Comparison of ENCODE assay signal across 11 cellular contexts in the genomic region with DNA sequence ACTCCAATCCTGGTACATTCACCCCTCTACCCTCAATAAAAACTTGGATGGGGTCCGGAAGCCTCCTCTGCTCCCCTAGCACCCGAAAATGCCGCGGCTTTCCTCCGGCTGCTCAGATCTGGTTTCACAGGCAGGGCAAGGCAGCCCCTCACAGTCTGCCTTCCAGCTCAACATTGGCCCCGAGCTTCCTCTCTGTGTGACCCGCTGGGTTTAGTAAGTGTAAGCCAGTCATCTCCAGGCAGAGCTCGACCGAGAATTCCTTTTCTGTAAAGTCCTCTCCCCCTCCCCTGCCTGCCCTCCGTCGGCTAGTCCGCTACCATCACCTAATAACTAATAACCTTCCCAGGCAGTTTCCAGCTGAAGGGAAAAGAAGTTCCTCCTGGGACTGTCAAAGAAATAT. TPM values are rescaled to one million over a fixed set of nuclear protein-coding genes. Genes with fewer than 3 reads are reported as not detected.
DNase-seq lines count a peak whose midpoint lies in the region; ATAC-seq and TF ChIP-seq lines count a peak whose summit lies in the region.
"Had no signal": no experiment of that assay in that cellular context is flagged by ENCODE, and none has a peak within 500 bp of the region (broad histone marks: within the 10 kb centered on the region; RNA-seq: fewer than 3 reads in every experiment).

No MANE protein-coding gene starts in this region.

- H3K27ac Mint-ChIP-seq in activated CD8-positive, alpha-beta T cell treated with anti-CD3 and anti-CD28 coated beads for 36 hours: no peak overlapping the region

- 5 to 16% (median 8%) methylated on average over 12 of the region's 12 CpGs for WGBS in spleen, 5 donors

- peaks cover 12% of the 10 kb centered on the region for H3K4me1 Mint-ChIP-seq in activated CD8-positive, alpha-beta T cell treated with anti-CD3 and anti-CD28 coated beads for 36 hours (ENCODE audit: low read depth)

- DNase-seq in HL-60 (ENCODE audit: low read depth in 1 of 2, low spot score in 1 of 2) (no peak), cardiac fibroblast (ENCODE audit: low read depth in 2 of 2) (peak; percentile 48 to 49), kidney epithelial cell (ENCODE audit: low read depth) (no peak), spleen (no peak), MG63 (no peak), NCI-H2107 (lab: John Stamatoyannopoulos, UW) (no peak)
- no peak for DNase-seq in activated naive CD4-positive, alpha-beta T cell treated with Interleukin-2 at 50 U/mL for 16 hours
- DNase-seq in activated CD8-positive, alpha-beta T cell treated with anti-CD3 and anti-CD28 coated beads for 36 hours: no peak
- DNase-seq: colonic mucosa, NCI-H146 had no signal

- ATAC-seq in activated CD8-positive, alpha-beta T cell treated with anti-CD3 and anti-CD28 coated beads for 36 hours: no peak

- TF ChIP-seq CTCF in HL-60 (IDR thresholded peaks at IDR 0.05; ENCODE audit: insufficient read depth, low read length): no peak
- no peak for TF ChIP-seq CTCF in cardiac fibroblast (IDR thresholded peaks at IDR 0.05; ENCODE audit: low read depth, low read length)
- no peak for TF ChIP-seq CTCF in kidney epithelial cell (IDR thresholded peaks at IDR 0.05; ENCODE audit: insufficient read depth, low read length, poor library complexity, severe bottlenecking)
- TF ChIP-seq CTCF in spleen (IDR thresholded peaks at IDR 0.05 in 8 of 11, conservative IDR thresholded peaks at IDR 0.05 in 3 of 11): no peak
- no peak for TF ChIP-seq CTCF in activated CD8-positive, alpha-beta T cell treated with anti-CD3 and anti-CD28 coated beads for 36 hours (IDR thresholded peaks at IDR 0.05)

- H3K27me3 Mint-ChIP-seq in activated CD8-positive, alpha-beta T cell treated with anti-CD3 and anti-CD28 coated beads for 36 hours: peaks cover 66% of the 10 kb centered on the region

- intact Hi-C loops in spleen (cut with DNase I; ENCODE audit: low total_unique reads): loop anchor here (5.0 to 10.0 kb wide), 2 partner anchors 685 to 1367 kb away; no protein-coding TSS in a partner anchor
- intact Hi-C loops in activated CD8-positive, alpha-beta T cell treated with anti-CD3 and anti-CD28 coated beads for 36 hours (cut with micrococcal nuclease): no loop called here

- POLR2A ChIA-PET in activated CD8-positive, alpha-beta T cell treated with anti-CD3 and anti-CD28 coated beads for 36 hours (lab: Charles Lee): no interaction called here

- H3K4me3 ChIP-seq in HL-60 (replicated peaks; ENCODE audit: insufficient read depth, low read length) (peak overlapping the region; percentile 19), cardiac fibroblast (replicated peaks in 1 of 2; ENCODE audit: low read depth in 2 of 2, low read length in 2 of 2) (peak overlapping the region; percentile 53 to 73), kidney epithelial cell (ENCODE audit: low read depth, low read length) (peak overlapping the region; percentile 55), spleen (peak overlapping the region in 5 of 8 donors; percentile 11 to 53 (median 15)), MG63 (no peak overlapping the region)
- H3K4me3 ChIP-seq: colonic mucosa had no signal

- H3K9me3 ChIP-seq in spleen: no peaks in the 10 kb centered on the region
- no peaks in the 10 kb centered on the region for H3K9me3 ChIP-seq in MG63
- H3K9me3 ChIP-seq: colonic mucosa had no signal

- no peak overlapping the region for H3K4me3 Mint-ChIP-seq in activated CD8-positive, alpha-beta T cell treated with anti-CD3 and anti-CD28 coated beads for 36 hours

- H3K27me3 ChIP-seq in HL-60 (ENCODE audit: insufficient read depth, poor library complexity, severe bottlenecking): peaks cover 39% of the 10 kb centered on the region
- H3K27me3 ChIP-seq in kidney epithelial cell (ENCODE audit: control insufficient read depth, insufficient read depth, low read length): no peaks in the 10 kb centered on the region
- H3K27me3 ChIP-seq in spleen (replicated peaks in 1 of 7): peaks cover 0 to 63% (median 19%) of the 10 kb centered on the region in 7 donors
- H3K27me3 ChIP-seq in MG63: no peaks in the 10 kb centered on the region
- H3K27me3 ChIP-seq: colonic mucosa had no signal

- H3K4me1 ChIP-seq in spleen: peaks cover 3 to 68% (median 19%) of the 10 kb centered on the region in 6 donors
- H3K4me1 ChIP-seq: colonic mucosa had no signal

- H3K27ac ChIP-seq in HL-60 (replicated peaks) (no peak overlapping the region), spleen (peak overlapping the region in 4 of 8 donors; percentile 38 to 75 (median 60))
- H3K27ac ChIP-seq: colonic mucosa, VCaP had no signal

- H3K9me3 Mint-ChIP-seq in activated CD8-positive, alpha-beta T cell treated with anti-CD3 and anti-CD28 coated beads for 36 hours: no peaks in the 10 kb centered on the region

- H3K36me3 ChIP-seq in kidney epithelial cell (ENCODE audit: control insufficient read depth, insufficient read depth, low read length) (no peaks in the 10 kb centered on the region), spleen (no peaks in the 10 kb centered on the region), MG63 (no peaks in the 10 kb centered on the region)
- H3K36me3 ChIP-seq: colonic mucosa had no signal

- CTCF ChIA-PET in activated CD8-positive, alpha-beta T cell treated with anti-CD3 and anti-CD28 coated beads for 36 hours (lab: Charles Lee): no interaction called here

- no peak for TF ChIP-seq POLR2A in spleen (IDR thresholded peaks at IDR 0.05)

- no peaks in the 10 kb centered on the region for H3K36me3 Mint-ChIP-seq in activated CD8-positive, alpha-beta T cell treated with anti-CD3 and anti-CD28 coated beads for 36 hours (ENCODE audit: low read depth)

RNA-seq across cellular contexts. Expression of a gene that starts 3.4 kb away (rescaled TPM):
- total RNA-seq in kidney epithelial cell (76.1 and 77.1 TPM in 2 replicates), spleen (1 to 10 TPM in 1 of 7 donors, under 1 TPM in 6; 0.20 to 3.9 (median 0.60) TPM)
- polyA plus RNA-seq in spleen: under 1 TPM; 0.15 to 0.38 (median 0.26) TPM
- total RNA-seq in MG63 (2014; rRNA removed; shearing (Covaris generic); ENCODE audit: low replicate concordance): 0.07 and 0.56 TPM in 2 replicates
- not detected for total RNA-seq in activated CD8-positive, alpha-beta T cell treated with anti-CD3 and anti-CD28 coated beads for 36 hours

Comparison
In these comparisons a context has a peak if more than half of its experiments do, and no peak if none do; other contexts are left out.
1. DNase-seq: peak in cardiac fibroblast (2 of 2); none in HL-60 (0 of 2), kidney epithelial cell (single experiment), spleen (single experiment), MG63 (single experiment), activated naive CD4-positive, alpha-beta T cell treated with Interleukin-2 at 50 U/mL for 16 hours (single experiment), activated CD8-positive, alpha-beta T cell treated with anti-CD3 and anti-CD28 coated beads for 36 hours (single experiment) and NCI-H2107 (single experiment).
2. RNA of a gene that starts 3.4 kb away (total RNA-seq): 76.1 to 77.1 TPM in kidney epithelial cell; 0.20 to 3.9 TPM in spleen, 0.07 to 0.56 TPM in MG63 and not detected in activated CD8-positive, alpha-beta T cell treated with anti-CD3 and anti-CD28 coated beads for 36 hours; every median in the first group is over 10 times any median in the second.